In genomic region chr16:4214215-4214621, GRCh38 we compare ENCODE assay signal across 10 cellular contexts. TPM values are rescaled to one million over a fixed set of nuclear protein-coding genes. Genes with fewer than 3 reads are reported as not detected.
DNase-seq lines count a peak whose midpoint lies in the region; ATAC-seq and TF ChIP-seq lines count a peak whose summit lies in the region.
"Had no signal": no experiment of that assay in that cellular context is flagged by ENCODE, and none has a peak within 500 bp of the region (broad histone marks: within the 10 kb centered on the region; RNA-seq: fewer than 3 reads in every experiment).

No MANE protein-coding gene starts in this region.

- peak in 1 of 2 donors; percentile 43 for TF ChIP-seq POLR2A in heart left ventricle (IDR thresholded peaks at IDR 0.05)

- H3K27ac Mint-ChIP-seq in MCF 10A (ENCODE audit: low read depth, unreplicated experiment), result peak overlapping the region; percentile 94
- no peak overlapping the region for H3K27ac Mint-ChIP-seq in natural killer cell
- no peak overlapping the region for H3K27ac Mint-ChIP-seq in Caco-2 (ENCODE audit: unreplicated experiment)
- H3K27ac Mint-ChIP-seq: effector memory CD8-positive, alpha-beta T cell had no signal

- POLR2A ChIA-PET in MCF 10A (lab: Yijun Ruan, JAX) (interaction anchor here (0.8 to 1.8 kb wide), 16 partner anchors 9 to 264 kb away, joined by 3 to 43 read pairs (median 4); no protein-coding TSS in a partner anchor), Caco-2 (lab: Charles Lee) (no interaction called here)

- H3K4me1 Mint-ChIP-seq in MCF 10A (ENCODE audit: insufficient read depth, unreplicated experiment), result peaks cover 15% of the 10 kb centered on the region
- H3K4me1 Mint-ChIP-seq in natural killer cell, result no peaks in the 10 kb centered on the region
- H3K4me1 Mint-ChIP-seq in Caco-2 (ENCODE audit: low read depth, unreplicated experiment), result no peaks in the 10 kb centered on the region

- H3K36me3 ChIP-seq in heart left ventricle (peaks cover 0 to 8% (median 0%) of the 10 kb centered on the region in 9 donors), kidney epithelial cell (ENCODE audit: control insufficient read depth, insufficient read depth, low read length) (no peaks in the 10 kb centered on the region), aorta (ENCODE audit: control insufficient read depth in 1 of 2, insufficient read depth in 2 of 2, low read length in 1 of 2) (no peaks in the 10 kb centered on the region), Caco-2 (ENCODE audit: control insufficient read depth, insufficient read depth, low read length) (no peaks in the 10 kb centered on the region)

- H3K4me1 ChIP-seq in heart left ventricle (peaks cover 3 to 93% (median 63%) of the 10 kb centered on the region in 12 donors), aorta (ENCODE audit: control insufficient read depth in 1 of 2, insufficient read depth in 2 of 2, low read length in 2 of 2) (peaks cover 0 to 2% of the 10 kb centered on the region in 2 donors), Caco-2 (peaks cover 17% of the 10 kb centered on the region)

- intact Hi-C loops in heart left ventricle (cut with DNase I), result loop anchor here in 2 of 10 donors (2.0 to 5.0 kb wide), 2 partner anchors 19 to 38 kb away; no protein-coding TSS in a partner anchor
- intact Hi-C loops in Right ventricle myocardium inferior (cut with DNase I), result no loop called here
- intact Hi-C loops in MCF 10A (cut with micrococcal nuclease), result no loop called here
- intact Hi-C loops in aorta (cut with DNase I), result no loop called here
- intact Hi-C loops in natural killer cell (cut with micrococcal nuclease), result no loop called here
- intact Hi-C loops in Caco-2 (cut with micrococcal nuclease; ENCODE audit: unreplicated experiment), result no loop called here

- H3K27ac ChIP-seq in heart left ventricle (peak overlapping the region; percentile 55 to 97 (median 92)), aorta (ENCODE audit: low read depth in 1 of 2, low read length in 2 of 2) (peak overlapping the region; percentile 37 to 52)

- TF ChIP-seq CTCF in heart left ventricle (IDR thresholded peaks at IDR 0.05), result no peak
- TF ChIP-seq CTCF in MCF 10A (IDR thresholded peaks at IDR 0.05; ENCODE audit: unreplicated experiment), result no peak
- no peak for TF ChIP-seq CTCF in kidney epithelial cell (IDR thresholded peaks at IDR 0.05; ENCODE audit: insufficient read depth, low read length, poor library complexity, severe bottlenecking)
- TF ChIP-seq CTCF in natural killer cell (IDR thresholded peaks at IDR 0.05), result no peak
- TF ChIP-seq CTCF in Caco-2 (IDR thresholded peaks at IDR 0.05; ENCODE audit: insufficient read depth in 1 of 2, low read depth in 1 of 2, low read length in 1 of 2, severe bottlenecking in 1 of 2, unreplicated experiment in 1 of 2), result no peak

- H3K27me3 ChIP-seq in heart left ventricle, result no peaks in the 10 kb centered on the region
- no peaks in the 10 kb centered on the region for H3K27me3 ChIP-seq in kidney epithelial cell (ENCODE audit: control insufficient read depth, insufficient read depth, low read length)
- H3K27me3 ChIP-seq in aorta (ENCODE audit: control insufficient read depth in 1 of 2, insufficient read depth in 2 of 2, low read length in 1 of 2), result no peaks in the 10 kb centered on the region
- no peaks in the 10 kb centered on the region for H3K27me3 ChIP-seq in Caco-2 (replicated peaks; ENCODE audit: control insufficient read depth, insufficient read depth, low read length)

- ATAC-seq in heart left ventricle (peak in 3 of 4 donors; percentile 14 to 32 (median 23)), Right ventricle myocardium inferior (no peak), aorta (ENCODE audit: low FRiP score) (peak; percentile 28), natural killer cell (no peak), GM19035 (IDR thresholded peaks at IDR 0.05; ENCODE audit: unreplicated experiment) (no peak)
- ATAC-seq: effector memory CD8-positive, alpha-beta T cell had no signal

- BruUV-seq in MCF 10A (replicated peaks; lab: Mats Ljungman, UMichigan), result no TSS peak
- BruUV-seq in Caco-2 (replicated peaks; lab: Mats Ljungman, UMichigan), result no TSS peak

- H3K27me3 Mint-ChIP-seq in MCF 10A (ENCODE audit: insufficient read depth, unreplicated experiment) (no peaks in the 10 kb centered on the region), natural killer cell (ENCODE audit: low read depth in 2 of 2) (peaks cover 0 to 4% of the 10 kb centered on the region in 2 donors), Caco-2 (ENCODE audit: insufficient read depth, unreplicated experiment) (no peaks in the 10 kb centered on the region)

- WGBS in heart left ventricle, 4 donors, result 51 to 67% (median 58%) methylated on average over 7 of the region's 7 CpGs
- WGBS in aorta, 2 donors, result 22 to 24% methylated on average over 7 of the region's 7 CpGs

- H3K4me3 ChIP-seq in heart left ventricle (no peak overlapping the region), kidney epithelial cell (ENCODE audit: low read depth, low read length) (no peak overlapping the region), aorta (ENCODE audit: low read length in 2 of 2) (no peak overlapping the region), Caco-2 (ENCODE audit: low read depth, low read length) (no peak overlapping the region)

- H3K9me3 ChIP-seq in heart left ventricle, result no peaks in the 10 kb centered on the region
- H3K9me3 ChIP-seq in aorta (ENCODE audit: control insufficient read depth, low read length), result no peaks in the 10 kb centered on the region
- no peaks in the 10 kb centered on the region for H3K9me3 ChIP-seq in Caco-2

- DNase-seq in heart left ventricle, result peak in 1 of 5 donors; percentile 62
- no peak for DNase-seq in Right ventricle myocardium inferior (ENCODE audit: missing footprints)
- DNase-seq in MCF 10A (ENCODE audit: unreplicated experiment), result peak; percentile 87
- DNase-seq in kidney epithelial cell (ENCODE audit: low read depth), result peak; percentile 92
- no peak for DNase-seq in aorta
- DNase-seq in natural killer cell, result no peak
- DNase-seq in Caco-2, result no peak
- DNase-seq: effector memory CD8-positive, alpha-beta T cell had no signal

- no peaks in the 10 kb centered on the region for H3K9me3 Mint-ChIP-seq in MCF 10A (ENCODE audit: unreplicated experiment)
- no peaks in the 10 kb centered on the region for H3K9me3 Mint-ChIP-seq in natural killer cell
- H3K9me3 Mint-ChIP-seq in Caco-2 (ENCODE audit: unreplicated experiment), result no peaks in the 10 kb centered on the region
- H3K9me3 Mint-ChIP-seq: effector memory CD8-positive, alpha-beta T cell had no signal

- H3K4me3 Mint-ChIP-seq in MCF 10A (ENCODE audit: unreplicated experiment) (no peak overlapping the region), natural killer cell (no peak overlapping the region), Caco-2 (ENCODE audit: unreplicated experiment) (no peak overlapping the region)
- H3K4me3 Mint-ChIP-seq: effector memory CD8-positive, alpha-beta T cell had no signal

- H3K36me3 Mint-ChIP-seq in MCF 10A (ENCODE audit: insufficient read depth, unreplicated experiment) (no peaks in the 10 kb centered on the region), natural killer cell (no peaks in the 10 kb centered on the region), Caco-2 (ENCODE audit: insufficient read depth, unreplicated experiment) (no peaks in the 10 kb centered on the region)

- CTCF ChIA-PET in MCF 10A (lab: Yijun Ruan, JAX) (interaction anchor here (0.7 to 1.8 kb wide), 5 partner anchors 14 to 232 kb away, joined by 3 to 10 read pairs (median 3); no protein-coding TSS in a partner anchor), Caco-2 (lab: Charles Lee) (interaction anchor here (1.9 kb wide), 1 partner anchor 40 kb away, joined by 4 read pairs; no protein-coding TSS in a partner anchor)

RNA-seq across cellular contexts. Expression of gene SRL, which starts 27.7 kb away (rescaled TPM):
- total RNA-seq in heart left ventricle (100 to 1,000 TPM; 372 to 760 (median 534) TPM), Right ventricle myocardium inferior (419 TPM), MCF 10A (2022) (not detected in 2 replicates), kidney epithelial cell (not detected in 2 replicates), aorta (1 to 10 TPM; 2.3 to 3.2 TPM), natural killer cell (not detected), Caco-2 (2022) (not detected in 2 replicates)
- polyA plus RNA-seq in heart left ventricle (100 to 1,000 TPM; 218 to 394 TPM), aorta (under 1 TPM; 0.31 to 0.75 TPM)
- total RNA-seq: activated CD8-positive, alpha-beta memory T cell treated with anti-CD3 and anti-CD28 coated beads for 36 hours had no signal

RNA-seq across cellular contexts. Expression of gene TFAP4, which starts 58.6 kb away (rescaled TPM):
- total RNA-seq in heart left ventricle (1 to 10 TPM; 1.7 to 5.5 (median 3.3) TPM), Right ventricle myocardium inferior (4.4 TPM), MCF 10A (2022) (15.5 and 23.9 TPM in 2 replicates), kidney epithelial cell (7.1 and 10.4 TPM in 2 replicates), aorta (1 to 10 TPM; 3.8 to 8.0 TPM), natural killer cell (1 to 10 TPM; 6.5 to 9.6 (median 8.9) TPM), Caco-2 (2022) (22.6 and 24.6 TPM in 2 replicates)
- polyA plus RNA-seq in heart left ventricle (1 to 10 TPM; 2.5 to 3.1 TPM), aorta (1 to 10 TPM; 1.0 to 2.9 TPM)

Comparison
In these comparisons a context has a peak if more than half of its experiments do, and no peak if none do; other contexts are left out.
1. ATAC-seq: peak in heart left ventricle (3 of 4) and aorta (single experiment); none in Right ventricle myocardium inferior (single experiment), natural killer cell (0 of 3) and GM19035 (single experiment).
2. DNase-seq: peak in MCF 10A (single experiment) and kidney epithelial cell (single experiment); none in Right ventricle myocardium inferior (single experiment), aorta (0 of 2), natural killer cell (single experiment) and Caco-2 (0 of 2).
3. RNA of gene SRL, which starts 27.7 kb away (total RNA-seq): 372 to 760 TPM in heart left ventricle and 419 TPM in Right ventricle myocardium inferior (single experiment); 2.3 to 3.2 TPM in aorta, not detected in Caco-2, not detected in MCF 10A, not detected in kidney epithelial cell and not detected in natural killer cell; every median in the first group is over 10 times any median in the second.